Comparison of ENCODE assay signal across 8 cellular contexts in the genomic region with DNA sequence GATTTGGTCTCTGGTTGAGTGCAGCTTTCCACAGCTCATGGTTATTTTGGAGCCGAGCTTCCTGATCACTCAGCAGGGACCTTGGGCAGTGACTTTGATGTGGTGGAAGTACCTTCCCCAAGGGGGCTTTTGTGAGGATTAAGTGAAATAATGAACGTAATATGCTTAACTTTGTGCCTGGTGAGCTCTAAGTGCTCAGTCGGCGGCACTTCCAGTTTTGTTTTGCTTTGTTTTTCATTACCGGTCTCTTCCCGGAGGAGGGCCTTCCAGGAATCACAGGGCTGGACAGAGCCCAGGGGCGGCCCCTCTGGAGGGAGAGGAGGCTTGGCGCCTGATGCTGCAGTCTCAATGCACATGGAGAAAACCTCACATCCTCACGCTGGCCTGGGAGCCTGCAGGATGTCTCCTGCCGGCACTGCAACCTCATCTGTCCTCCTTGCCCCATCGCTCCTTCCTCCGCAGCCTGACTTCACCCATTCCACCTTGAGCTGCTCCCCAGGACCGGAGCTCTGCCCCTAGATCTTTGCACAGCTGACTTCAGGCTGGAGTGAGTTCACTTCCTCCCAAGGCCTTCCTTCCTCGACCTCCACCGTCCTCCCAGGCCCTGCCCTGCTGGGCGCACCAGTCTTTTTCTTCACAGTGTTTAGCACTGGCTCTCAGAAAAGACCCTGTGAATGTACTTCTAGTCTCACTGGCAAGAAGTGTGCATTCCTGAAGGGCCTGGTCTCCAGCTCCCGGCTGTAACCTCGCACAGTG. TPM values are rescaled to one million over a fixed set of nuclear protein-coding genes. Genes with fewer than 3 reads are reported as not detected.
DNase-seq lines count a peak whose midpoint lies in the region; ATAC-seq and TF ChIP-seq lines count a peak whose summit lies in the region.

No MANE protein-coding gene starts in this region.

- no peaks in the 10 kb centered on the region for H3K36me3 ChIP-seq in OCI-LY3 (replicated peaks; ENCODE audit: low read depth, low read length)

- H3K4me3 ChIP-seq in OCI-LY3 (ENCODE audit: low read length): no peak overlapping the region

- DNase-seq in Caki2 (ENCODE audit: low read depth) (peak; percentile 76), caudate nucleus (lab: John Stamatoyannopoulos, UW) (peak in 1 of 61 donors; percentile 37), left lobe of liver (ENCODE audit: low spot score) (peak; percentile 59)
- no peak for DNase-seq in stimulated activated CD4-positive, alpha-beta T cell treated with anti-CD3 and anti-CD28 coated beads, Interleukin-1b, Interleukin-23, amount 100 ng/mL, for 48 hours

- in situ Hi-C loops in Caki2 (cut with HindIII; ENCODE audit: low pct_unique_long_range_greater_than_20kb, low sequenced_read_pairs): no loop called here

- no peaks in the 10 kb centered on the region for H3K27me3 Mint-ChIP-seq in stimulated activated naive CD8-positive, alpha-beta T cell treated with anti-CD3 and anti-CD28 coated beads, Interleukin-15, Interleukin-2, amounts not matched to agents 100 ng/mL and 50 ng/mL, for 24 hours

- H4K20me1 ChIP-seq in OCI-LY3 (ENCODE audit: insufficient read depth, low read length): no peaks in the 10 kb centered on the region

- no peak overlapping the region for H2AFZ ChIP-seq in OCI-LY3 (ENCODE audit: low read depth, low read length)

- H3K4me2 ChIP-seq in OCI-LY3 (ENCODE audit: low read length): peak overlapping the region; percentile 83

- no peaks in the 10 kb centered on the region for H3K9me3 ChIP-seq in OCI-LY3 (ENCODE audit: insufficient read depth, low read length)

- ATAC-seq in left lobe of liver (peak; percentile 2), HG02763 (IDR thresholded peaks at IDR 0.05; ENCODE audit: unreplicated experiment) (no peak), esophagus mucosa (no peak)

- no peaks in the 10 kb centered on the region for H3K9me3 Mint-ChIP-seq in stimulated activated naive CD8-positive, alpha-beta T cell treated with anti-CD3 and anti-CD28 coated beads, Interleukin-15, Interleukin-2, amounts not matched to agents 100 ng/mL and 50 ng/mL, for 24 hours

- H3K4me1 ChIP-seq in OCI-LY3 (ENCODE audit: low read length): peaks cover 11% of the 10 kb centered on the region

- peak overlapping the region; percentile 92 for H3K27ac Mint-ChIP-seq in stimulated activated naive CD8-positive, alpha-beta T cell treated with anti-CD3 and anti-CD28 coated beads, Interleukin-15, Interleukin-2, amounts not matched to agents 100 ng/mL and 50 ng/mL, for 24 hours

- TF ChIP-seq CTCF in OCI-LY3 (IDR thresholded peaks at IDR 0.05; ENCODE audit: low read depth, low read length): no peak

- H3K4me3 Mint-ChIP-seq in stimulated activated naive CD8-positive, alpha-beta T cell treated with anti-CD3 and anti-CD28 coated beads, Interleukin-15, Interleukin-2, amounts not matched to agents 100 ng/mL and 50 ng/mL, for 24 hours: peak overlapping the region; percentile 88

- no peak overlapping the region for H3K9ac ChIP-seq in OCI-LY3 (ENCODE audit: low read length)

- H3K79me2 ChIP-seq in OCI-LY3 (ENCODE audit: low read length): no peaks in the 10 kb centered on the region

- H3K27ac ChIP-seq in OCI-LY3 (ENCODE audit: low read length): no peak overlapping the region
- H3K27ac ChIP-seq in caudate nucleus (ENCODE audit: low read depth, low read length): peak overlapping the region; percentile 40

- H3K4me1 Mint-ChIP-seq in stimulated activated naive CD8-positive, alpha-beta T cell treated with anti-CD3 and anti-CD28 coated beads, Interleukin-15, Interleukin-2, amounts not matched to agents 100 ng/mL and 50 ng/mL, for 24 hours (ENCODE audit: low read depth): peaks cover 85% of the 10 kb centered on the region

- H3K36me3 Mint-ChIP-seq in stimulated activated naive CD8-positive, alpha-beta T cell treated with anti-CD3 and anti-CD28 coated beads, Interleukin-15, Interleukin-2, amounts not matched to agents 100 ng/mL and 50 ng/mL, for 24 hours (ENCODE audit: low read depth): peaks cover 32% of the 10 kb centered on the region

- no peaks in the 10 kb centered on the region for H3K27me3 ChIP-seq in OCI-LY3 (ENCODE audit: low read depth, low read length)

RNA-seq across cellular contexts. Expression of gene PLEKHF1, which starts 1.6 kb away (rescaled TPM):
- 27.5 and 31.4 TPM in 2 replicates for total RNA-seq in Caki2 (2014; rRNA removed; shearing (Covaris generic); ENCODE audit: low replicate concordance)
- 11.3 TPM for total RNA-seq in left lobe of liver
- total RNA-seq in esophagus mucosa: 4.4 TPM

RNA-seq across cellular contexts. Expression of gene C19orf12, which starts 48.2 kb away (rescaled TPM):
- total RNA-seq in Caki2 (2014; rRNA removed; shearing (Covaris generic); ENCODE audit: low replicate concordance): 20.9 and 49.2 TPM in 2 replicates
- 52.3 TPM for total RNA-seq in left lobe of liver
- total RNA-seq in esophagus mucosa: 8.1 TPM
